In the genomic region with DNA sequence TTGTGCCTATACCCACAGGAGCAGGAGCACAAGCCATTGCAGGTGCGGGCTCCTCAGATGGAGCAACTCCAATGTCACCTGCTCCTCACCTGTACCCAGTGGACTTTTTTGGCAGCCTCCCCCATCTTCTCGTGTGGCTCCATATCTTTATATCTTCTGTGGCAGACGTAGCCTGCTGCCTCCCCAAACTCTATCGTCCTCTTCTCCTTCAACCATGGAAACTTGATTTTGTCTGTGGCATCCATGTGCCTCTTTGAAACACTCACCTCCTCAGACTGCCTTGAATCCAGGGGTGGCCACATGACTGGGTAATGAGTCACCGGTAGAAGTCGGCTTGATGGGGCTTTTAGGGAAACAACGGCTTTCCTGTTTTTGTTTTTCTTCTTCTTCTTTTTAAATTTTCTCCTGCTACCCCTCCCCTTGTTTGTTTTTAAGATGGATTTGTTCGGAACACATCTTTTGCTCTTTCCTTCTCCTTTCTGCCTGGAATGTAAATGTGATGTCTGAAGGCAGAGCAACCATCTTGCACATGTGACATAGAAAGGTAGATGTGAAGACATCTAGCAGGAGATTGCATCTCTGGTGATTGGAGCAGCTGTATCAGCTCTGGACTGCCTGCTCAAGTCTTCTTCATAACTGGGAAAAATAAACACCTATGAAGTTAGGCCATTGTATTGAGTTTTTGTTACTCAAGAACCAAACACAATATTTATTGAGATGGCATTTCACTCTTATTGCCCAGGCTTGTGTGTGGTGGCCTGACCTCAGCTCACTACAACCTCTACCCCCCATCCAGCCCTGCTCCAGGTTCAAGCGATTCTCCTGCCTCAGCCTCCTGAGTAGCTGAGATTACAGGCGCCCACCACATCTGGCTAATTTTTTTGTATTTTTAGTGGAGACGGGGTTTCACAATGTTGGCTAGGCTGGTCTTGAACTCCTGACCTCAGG, we compare ENCODE assay signal across 8 cellular contexts.
DNase-seq lines count a peak whose midpoint lies in the region; ATAC-seq and TF ChIP-seq lines count a peak whose summit lies in the region.

No MANE protein-coding gene starts in this region.

- H3K36me3 Mint-ChIP-seq in naive thymus-derived CD4-positive, alpha-beta T cell: peaks cover 3 to 60% (median 9%) of the 10 kb centered on the region in 5 donors

- H3K4me2 ChIP-seq in DND-41 (ENCODE audit: insufficient read depth, low read length): no peak overlapping the region

- ATAC-seq in DND-41 (ENCODE audit: insufficient read depth, low read depth) (peak; percentile 30; the same call in 1 of the 3 replicates), RWPE2 (ENCODE audit: low read depth) (peak; percentile 43), GM19452 (IDR thresholded peaks at IDR 0.05; ENCODE audit: unreplicated experiment) (no peak), HG03520 (IDR thresholded peaks at IDR 0.05; ENCODE audit: unreplicated experiment) (no peak)
- peak; percentile 80 for ATAC-seq in naive thymus-derived CD4-positive, alpha-beta T cell

- no peak overlapping the region for H3K9ac ChIP-seq in DND-41 (ENCODE audit: low read depth, low read length)

- peaks cover 39 to 85% (median 78%) of the 10 kb centered on the region in 7 donors for H3K4me1 Mint-ChIP-seq in naive thymus-derived CD4-positive, alpha-beta T cell

- H2AFZ ChIP-seq in DND-41 (ENCODE audit: low read depth, low read length): no peak overlapping the region

- no peaks in the 10 kb centered on the region for H4K20me1 ChIP-seq in DND-41 (ENCODE audit: insufficient read depth, low read length)

- peaks cover 0 to 15% (median 0%) of the 10 kb centered on the region in 11 donors for H3K9me3 Mint-ChIP-seq in naive thymus-derived CD4-positive, alpha-beta T cell

- H3K9me3 ChIP-seq in DND-41 (ENCODE audit: insufficient read depth, low read length, severe bottlenecking) (no peaks in the 10 kb centered on the region), RWPE2 (ENCODE audit: severe bottlenecking) (no peaks in the 10 kb centered on the region)
- H3K9me3 ChIP-seq in naive thymus-derived CD4-positive, alpha-beta T cell (ENCODE audit: control insufficient read depth in 2 of 3, low read length in 3 of 3): no peaks in the 10 kb centered on the region

- no peaks in the 10 kb centered on the region for H3K79me2 ChIP-seq in DND-41 (ENCODE audit: insufficient read depth, low read length)

- no peak overlapping the region for H3K27ac ChIP-seq in DND-41 (ENCODE audit: low read length)
- peak overlapping the region; percentile 95 for H3K27ac ChIP-seq in RWPE2 (ENCODE audit: poor library complexity, severe bottlenecking)
- no peak overlapping the region for H3K27ac ChIP-seq in naive thymus-derived CD4-positive, alpha-beta T cell (ENCODE audit: low read depth, low read length)

- H3K4me3 Mint-ChIP-seq in naive thymus-derived CD4-positive, alpha-beta T cell: peak overlapping the region in 9 of 10 donors; percentile 12 to 70 (median 39)

- POLR2A ChIA-PET in naive thymus-derived CD4-positive, alpha-beta T cell (lab: Charles Lee): interaction anchor here (0.6 to 5.1 kb wide), 6 partner anchors 7 to 733 kb away, joined by 3 to 31 read pairs (median 4); a partner anchor contains a TSS

- no peak for TF ChIP-seq CTCF in DND-41 (IDR thresholded peaks at IDR 0.05; ENCODE audit: borderline replicate concordance, extremely low read depth, low read length, poor library complexity, severe bottlenecking)
- TF ChIP-seq CTCF in RWPE2 (IDR thresholded peaks at IDR 0.05; ENCODE audit: poor library complexity, severe bottlenecking): no peak

- H3K27ac Mint-ChIP-seq in naive thymus-derived CD4-positive, alpha-beta T cell: peak overlapping the region; percentile 49 to 95 (median 83)

- H3K4me1 ChIP-seq in DND-41 (ENCODE audit: insufficient read depth, low read length): 0 out of 2 replicates have a peak, but pooled peaks cover 5% of the 10 kb centered on the region
- peaks cover 59% of the 10 kb centered on the region for H3K4me1 ChIP-seq in RWPE2 (ENCODE audit: insufficient read depth, poor library complexity, severe bottlenecking)
- H3K4me1 ChIP-seq in naive thymus-derived CD4-positive, alpha-beta T cell (ENCODE audit: control insufficient read depth in 2 of 2, insufficient read depth in 2 of 2, low read length in 2 of 2): peaks cover 18 to 40% of the 10 kb centered on the region in 2 donors

- intact Hi-C loops in naive thymus-derived CD4-positive, alpha-beta T cell (cut with micrococcal nuclease): loop anchor here (1.0 to 5.0 kb wide), 5 partner anchors 22 to 72 kb away; a partner anchor contains a TSS

- H3K36me3 ChIP-seq in DND-41 (ENCODE audit: insufficient read depth, low read length) (no peaks in the 10 kb centered on the region), RWPE2 (ENCODE audit: low read depth) (no peaks in the 10 kb centered on the region)
- H3K36me3 ChIP-seq in naive thymus-derived CD4-positive, alpha-beta T cell (ENCODE audit: control insufficient read depth in 2 of 3, insufficient read depth in 3 of 3, low read length in 3 of 3): no peaks in the 10 kb centered on the region

- H3K4me3 ChIP-seq in DND-41 (ENCODE audit: low read depth in 1 of 2, low read length in 2 of 2) (no peak overlapping the region), RWPE2 (ENCODE audit: severe bottlenecking) (no peak overlapping the region)
- H3K4me3 ChIP-seq in naive thymus-derived CD4-positive, alpha-beta T cell (ENCODE audit: low read length): no peak overlapping the region

- no peaks in the 10 kb centered on the region for H3K27me3 Mint-ChIP-seq in naive thymus-derived CD4-positive, alpha-beta T cell

- DNase-seq in DND-41 (no peak), RWPE2 (ENCODE audit: low spot score) (peak; percentile 82), astrocyte of the hippocampus (ENCODE audit: low read depth, low spot score) (peak; percentile 80), Kasumi-1 (lab: John Stamatoyannopoulos, UW) (no peak), cerebellar nuclear complex (lab: John Stamatoyannopoulos, UW) (no peak)
- DNase-seq in naive thymus-derived CD4-positive, alpha-beta T cell: peak in 2 of 9 donors; percentile 38 to 63

- CTCF ChIA-PET in naive thymus-derived CD4-positive, alpha-beta T cell (lab: Charles Lee): interaction anchor here (0.6 to 1.4 kb wide), 3 partner anchors 7 to 581 kb away, joined by 3 to 6 read pairs (median 3); no protein-coding TSS in a partner anchor

- H3K27me3 ChIP-seq in DND-41 (ENCODE audit: insufficient read depth, low read length, poor library complexity) (no peaks in the 10 kb centered on the region), RWPE2 (ENCODE audit: insufficient read depth, poor library complexity, severe bottlenecking) (no peaks in the 10 kb centered on the region)
- H3K27me3 ChIP-seq in naive thymus-derived CD4-positive, alpha-beta T cell (ENCODE audit: control insufficient read depth in 2 of 2, insufficient read depth in 2 of 2, low read length in 2 of 2): no peaks in the 10 kb centered on the region

Comparison
In these comparisons a context has a peak if more than half of its experiments do, and no peak if none do; other contexts are left out.
1. ATAC-seq: peak in DND-41 (single experiment), RWPE2 (single experiment) and naive thymus-derived CD4-positive, alpha-beta T cell (single experiment); none in GM19452 (single experiment) and HG03520 (single experiment).
2. DNase-seq: peak in RWPE2 (single experiment) and astrocyte of the hippocampus (single experiment); none in DND-41 (single experiment), Kasumi-1 (0 of 2) and cerebellar nuclear complex (0 of 2).